9 cellular contexts compared by ENCODE assay signal in the genomic region with DNA sequence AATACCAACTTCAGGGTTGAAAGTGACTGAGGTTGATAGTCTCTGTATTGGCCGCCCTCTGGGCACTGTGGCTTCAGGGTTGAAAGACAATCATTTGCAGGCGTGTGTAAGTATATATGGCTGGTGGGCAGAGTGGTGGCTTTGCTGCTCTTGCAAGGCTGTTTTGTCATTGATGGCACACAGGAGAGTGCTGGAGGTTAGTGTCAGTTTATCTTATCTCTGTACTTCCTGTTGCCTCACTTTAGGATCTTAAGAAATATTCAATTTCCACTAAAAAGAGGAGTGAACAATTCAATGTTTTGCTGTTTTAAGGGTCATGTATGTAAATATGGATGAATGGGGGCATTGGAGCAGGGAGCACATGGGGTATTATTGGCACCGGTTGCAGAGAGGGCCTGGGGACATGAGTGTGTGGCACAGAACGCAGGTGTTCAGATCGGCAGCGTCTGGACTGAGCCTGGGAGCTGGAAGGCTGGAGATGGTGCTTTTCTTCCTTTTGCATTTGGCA. TPM values are rescaled to one million over a fixed set of nuclear protein-coding genes. Genes with fewer than 3 reads are reported as not detected.
DNase-seq lines count a peak whose midpoint lies in the region; ATAC-seq and TF ChIP-seq lines count a peak whose summit lies in the region.
"Had no signal": no experiment of that assay in that cellular context is flagged by ENCODE, and none has a peak within 500 bp of the region (broad histone marks: within the 10 kb centered on the region; RNA-seq: fewer than 3 reads in every experiment).

No MANE protein-coding gene starts in this region.

- TF ChIP-seq CTCF in GM12865 (IDR thresholded peaks at IDR 0.05; ENCODE audit: insufficient read depth, low read depth, low read length, missing control alignments), result no peak

- H3K36me3 Mint-ChIP-seq in T-helper 2 cell treated with Interferon-gamma antibody and Interleukin-4, amounts not matched to agents 5 μg/mL and 100 μg/mL, for 36 hours (ENCODE audit: low read depth), result peaks cover 31% of the 10 kb centered on the region
- H3K36me3 Mint-ChIP-seq in naive thymus-derived CD4-positive, alpha-beta T cell, result peaks cover 0 to 23% (median 13%) of the 10 kb centered on the region in 5 donors

- intact Hi-C loops in naive thymus-derived CD4-positive, alpha-beta T cell (cut with micrococcal nuclease), result loop anchor here (1.0 to 10.0 kb wide), 13 partner anchors 15 to 431 kb away; partner anchors contain the start of gene UXS1 (in 1 of the 2)

- peak overlapping the region; percentile 99 for H3K27ac Mint-ChIP-seq in T-helper 2 cell treated with Interferon-gamma antibody and Interleukin-4, amounts not matched to agents 5 μg/mL and 100 μg/mL, for 36 hours
- H3K27ac Mint-ChIP-seq in naive thymus-derived CD4-positive, alpha-beta T cell, result peak overlapping the region; percentile 91 to 100 (median 99)

- H3K36me3 ChIP-seq in naive thymus-derived CD4-positive, alpha-beta T cell (ENCODE audit: control insufficient read depth in 2 of 3, insufficient read depth in 3 of 3, low read length in 3 of 3), result no peaks in the 10 kb centered on the region

- no peaks in the 10 kb centered on the region for H3K9me3 Mint-ChIP-seq in T-helper 2 cell treated with Interferon-gamma antibody and Interleukin-4, amounts not matched to agents 5 μg/mL and 100 μg/mL, for 36 hours
- H3K9me3 Mint-ChIP-seq in naive thymus-derived CD4-positive, alpha-beta T cell, result peaks cover 0 to 1% (median 0%) of the 10 kb centered on the region in 11 donors

- H3K4me3 Mint-ChIP-seq in T-helper 2 cell treated with Interferon-gamma antibody and Interleukin-4, amounts not matched to agents 5 μg/mL and 100 μg/mL, for 36 hours, result peak overlapping the region; percentile 87
- H3K4me3 Mint-ChIP-seq in naive thymus-derived CD4-positive, alpha-beta T cell, result peak overlapping the region; percentile 70 to 92 (median 83)

- no peaks in the 10 kb centered on the region for H3K9me3 ChIP-seq in naive thymus-derived CD4-positive, alpha-beta T cell (ENCODE audit: control insufficient read depth in 2 of 3, low read length in 3 of 3)

- peak overlapping the region; percentile 74 for H3K27ac ChIP-seq in naive thymus-derived CD4-positive, alpha-beta T cell (ENCODE audit: low read depth, low read length)

- peak; percentile 40 for ATAC-seq in HG03354 (IDR thresholded peaks at IDR 0.05; ENCODE audit: poor library complexity, severe bottlenecking, unreplicated experiment)
- ATAC-seq in naive thymus-derived CD4-positive, alpha-beta T cell, result peak; percentile 58
- no peak for ATAC-seq in HG02970 (IDR thresholded peaks at IDR 0.05; ENCODE audit: low FRiP score, unreplicated experiment)
- ATAC-seq: Panc1 had no signal

- peak; percentile 64 for DNase-seq in GM12865 (ENCODE audit: low read depth)
- DNase-seq in T-helper 2 cell treated with Interferon-gamma antibody and Interleukin-4, amounts not matched to agents 5 μg/mL and 100 μg/mL, for 36 hours (ENCODE audit: low spot score), result peak; percentile 61
- peak in 5 of 9 donors; percentile 46 to 59 (median 53) for DNase-seq in naive thymus-derived CD4-positive, alpha-beta T cell
- DNase-seq in NCI-H524 (lab: John Stamatoyannopoulos, UW), result no peak
- DNase-seq in nucleus accumbens (lab: John Stamatoyannopoulos, UW), result no peak
- no peak for DNase-seq in NCI-H1694 (lab: John Stamatoyannopoulos, UW)

- no peaks in the 10 kb centered on the region for H3K27me3 Mint-ChIP-seq in T-helper 2 cell treated with Interferon-gamma antibody and Interleukin-4, amounts not matched to agents 5 μg/mL and 100 μg/mL, for 36 hours (ENCODE audit: low read depth)
- H3K27me3 Mint-ChIP-seq in naive thymus-derived CD4-positive, alpha-beta T cell, result no peaks in the 10 kb centered on the region

- H3K4me1 Mint-ChIP-seq in T-helper 2 cell treated with Interferon-gamma antibody and Interleukin-4, amounts not matched to agents 5 μg/mL and 100 μg/mL, for 36 hours (ENCODE audit: low read depth), result peaks cover 86% of the 10 kb centered on the region
- H3K4me1 Mint-ChIP-seq in naive thymus-derived CD4-positive, alpha-beta T cell, result peaks cover 72 to 100% (median 94%) of the 10 kb centered on the region in 7 donors

- no peaks in the 10 kb centered on the region for H3K27me3 ChIP-seq in naive thymus-derived CD4-positive, alpha-beta T cell (ENCODE audit: control insufficient read depth in 2 of 2, insufficient read depth in 2 of 2, low read length in 2 of 2)

- peak overlapping the region; percentile 61 for H3K4me3 ChIP-seq in GM12865 (ENCODE audit: low read depth, low read length)
- H3K4me3 ChIP-seq in naive thymus-derived CD4-positive, alpha-beta T cell (ENCODE audit: low read length), result peak overlapping the region; percentile 50

- CTCF ChIA-PET in naive thymus-derived CD4-positive, alpha-beta T cell (lab: Charles Lee), result interaction anchor here (0.6 to 1.9 kb wide), 6 partner anchors 25 to 298 kb away, joined by 3 to 5 read pairs (median 3); no protein-coding TSS in a partner anchor

- POLR2A ChIA-PET in naive thymus-derived CD4-positive, alpha-beta T cell (lab: Charles Lee), result interaction anchor here (0.7 to 1.5 kb wide), 7 partner anchors 13 to 323 kb away, joined by 3 to 5 read pairs (median 4); no protein-coding TSS in a partner anchor

- peaks cover 92 to 93% of the 10 kb centered on the region in 2 donors for H3K4me1 ChIP-seq in naive thymus-derived CD4-positive, alpha-beta T cell (ENCODE audit: control insufficient read depth in 2 of 2, insufficient read depth in 2 of 2, low read length in 2 of 2)

RNA-seq across cellular contexts. Expression of gene NCK2, which starts 51.5 kb away (rescaled TPM):
- total RNA-seq in naive thymus-derived CD4-positive, alpha-beta T cell, result 100 to 1,000 TPM in 4 of 5 experiments, 10 to 100 TPM in 1; 75.3 to 134 (median 109) TPM
- 10 to 100 TPM; 30.8 to 73.0 TPM for polyA plus RNA-seq in naive thymus-derived CD4-positive, alpha-beta T cell

Comparison
In these comparisons a context has a peak if more than half of its experiments do, and no peak if none do; other contexts are left out.
1. DNase-seq: peak in GM12865 (single experiment), T-helper 2 cell treated with Interferon-gamma antibody and Interleukin-4, amounts not matched to agents 5 μg/mL and 100 μg/mL, for 36 hours (single experiment) and naive thymus-derived CD4-positive, alpha-beta T cell (5 of 9); none in NCI-H524 (0 of 2), nucleus accumbens (0 of 56) and NCI-H1694 (single experiment).